9 cellular contexts compared by ENCODE assay signal in genomic region chr2:23480991-23481797, GRCh38.
DNase-seq lines count a peak whose midpoint lies in the region; ATAC-seq, FAIRE-seq and TF ChIP-seq lines count a peak whose summit lies in the region.
"Had no signal": no experiment of that assay in that cellular context is flagged by ENCODE, and none has a peak within 500 bp of the region (broad histone marks: within the 10 kb centered on the region; RNA-seq: fewer than 3 reads in every experiment).

No MANE protein-coding gene starts in this region.

- H2BK5ac ChIP-seq in H1 (ENCODE audit: low read depth, low read length): peak overlapping the region; percentile 63; the same call in 1 of the 2 replicates

- H2BK120ac ChIP-seq in H1 (replicated peaks; ENCODE audit: low read depth, low read length): no peak overlapping the region

- H3K79me2 ChIP-seq in H1 (ENCODE audit: control insufficient read depth in 1 of 2, insufficient read depth in 2 of 2, low read length in 2 of 2): no peaks in the 10 kb centered on the region

- peak; percentile 24 for DNase-seq in AG09309 (ENCODE audit: low read depth)
- peak; percentile 44 for DNase-seq in LHCN-M2 (ENCODE audit: low read depth)
- peak in 1 of 2 experiments; percentile 82 for DNase-seq in H1 (ENCODE audit: low read depth in 1 of 2, low spot score in 2 of 2)
- DNase-seq in myocyte (ENCODE audit: low read depth): peak; percentile 37
- no peak for DNase-seq in natural killer cell
- no peak for DNase-seq in SKM-1 (lab: John Stamatoyannopoulos, UW; ENCODE audit: unreplicated experiment)
- DNase-seq: heart right ventricle had no signal

- no peaks in the 10 kb centered on the region for H4K20me1 ChIP-seq in H1 (replicated peaks in 1 of 2; ENCODE audit: control insufficient read depth in 1 of 2, insufficient read depth in 2 of 2, low read length in 2 of 2)

- TF ChIP-seq POLR2A in H1 (IDR thresholded peaks at IDR 0.05; ENCODE audit: control extremely low read depth in 1 of 2, low read depth in 2 of 2, low read length in 2 of 2): no peak

- WGBS in H1 (ENCODE audit: extremely low coverage in 1 of 2, insufficient coverage in 1 of 2, insufficient read length in 1 of 2, insufficient replicate concordance in 2 of 2, low coverage in 1 of 2, low lambda C conversion rate in 2 of 2, missing lambda C conversion rate in 1 of 2), 2 experiments: 73% methylated on average over 14 of the region's 16 CpGs; no CpG with 5 or more reads in 1 of the 2 experiments

- H2BK15ac ChIP-seq in H1 (ENCODE audit: low read length): no peak overlapping the region

- peaks cover 5 to 30% (median 13%) of the 10 kb centered on the region in 4 experiments for H3K4me1 ChIP-seq in H1 (replicated peaks in 1 of 4; ENCODE audit: control insufficient read depth in 3 of 4, insufficient read depth in 4 of 4, low read length in 3 of 4)

- H3K18ac ChIP-seq in H1 (ENCODE audit: extremely low read depth, low read length): no peak overlapping the region

- no peaks in the 10 kb centered on the region; a peak in 1 of 8 replicates for H3K36me3 ChIP-seq in H1 (ENCODE audit: control insufficient read depth in 2 of 4, insufficient read depth in 4 of 4, low read length in 3 of 4)
- H3K36me3 ChIP-seq: heart right ventricle had no signal

- H4K8ac ChIP-seq in H1 (ENCODE audit: extremely low read depth, insufficient read depth, low read length): no peak overlapping the region

- no peak overlapping the region for H3K14ac ChIP-seq in H1 (ENCODE audit: insufficient read length)

- H3K23ac ChIP-seq in H1 (ENCODE audit: insufficient read length): no peak overlapping the region

- no peaks in the 10 kb centered on the region for H3K23me2 ChIP-seq in H1 (ENCODE audit: low read depth, low read length)

- H3K4me3 ChIP-seq in AG09309 (ENCODE audit: control insufficient read depth, low read depth, low read length) (no peak overlapping the region), H1 (ENCODE audit: extremely low read depth in 1 of 4, insufficient read depth in 2 of 4, low read depth in 3 of 4, low read length in 4 of 4) (no peak overlapping the region)
- H3K4me3 ChIP-seq: heart right ventricle had no signal

- 0 out of 7 replicates have a peak, but pooled peaks cover 0 to 2% (median 0%) of the 10 kb centered on the region in 4 experiments for H3K27me3 ChIP-seq in H1 (replicated peaks in 1 of 4; ENCODE audit: control insufficient read depth in 3 of 4, extremely low read depth in 1 of 4, insufficient read depth in 3 of 4, low read length in 3 of 4)

- peak overlapping the region; percentile 82; the same call in 1 of the 2 replicates for H2AK5ac ChIP-seq in H1 (ENCODE audit: low read depth, low read length)

- no peak overlapping the region for H3K4me2 ChIP-seq in H1 (ENCODE audit: insufficient read depth in 1 of 2, low read depth in 2 of 2, low read length in 2 of 2)

- TF ChIP-seq EP300 in H1 (IDR thresholded peaks at IDR 0.05; ENCODE audit: borderline replicate concordance in 1 of 2, low read depth in 2 of 2, low read length in 2 of 2): no peak

- ATAC-seq in HG03095 (IDR thresholded peaks at IDR 0.05; ENCODE audit: unreplicated experiment) (no peak), GM21390 (IDR thresholded peaks at IDR 0.05; ENCODE audit: unreplicated experiment) (no peak), natural killer cell (no peak)

- no peaks in the 10 kb centered on the region for H3K79me1 ChIP-seq in H1 (ENCODE audit: low read depth, low read length)

- POLR2A ChIA-PET in H1 (lab: Charles Lee; ENCODE audit: partially characterized antibody): interaction anchor here (0.6 to 1.3 kb wide), 3 partner anchors 12 to 45 kb away, joined by 3 to 4 read pairs (median 3); no protein-coding TSS in a partner anchor

- H2BK20ac ChIP-seq in H1 (ENCODE audit: low read length): no peak overlapping the region

- FAIRE-seq in H1 (lab: Jason Lieb, UNC): peak; percentile 88

- no peak overlapping the region for H4K91ac ChIP-seq in H1 (replicated peaks; ENCODE audit: insufficient read length, low read length)

- H3K9me3 Mint-ChIP-seq in natural killer cell: no peaks in the 10 kb centered on the region

- H2AFZ ChIP-seq in H1 (ENCODE audit: low read length): no peak overlapping the region

- H3K9ac ChIP-seq in H1 (replicated peaks in 1 of 4; ENCODE audit: extremely low read depth in 1 of 4, low read depth in 3 of 4, low read length in 3 of 4): no peak overlapping the region

- no peak overlapping the region for H3K4ac ChIP-seq in H1 (replicated peaks; ENCODE audit: insufficient read length, low read depth, low read length)

- no peak overlapping the region for H3K4me3 Mint-ChIP-seq in natural killer cell

- H3K36me3 Mint-ChIP-seq in natural killer cell: no peaks in the 10 kb centered on the region

- no peak overlapping the region; the same call in 1 of the 2 replicates for H3K27ac ChIP-seq in H1 (ENCODE audit: low read depth, low read length)
- H3K27ac ChIP-seq: heart right ventricle had no signal

- H3K9me3 ChIP-seq in H1 (ENCODE audit: insufficient read depth in 2 of 2, low read depth in 1 of 2, low read length in 1 of 2): no peaks in the 10 kb centered on the region
- H3K9me3 ChIP-seq: heart right ventricle had no signal

- H3K27me3 Mint-ChIP-seq in natural killer cell (ENCODE audit: low read depth in 2 of 2): peaks cover 4 to 33% of the 10 kb centered on the region in 2 donors

- H3K56ac ChIP-seq in H1 (replicated peaks; ENCODE audit: insufficient read length, low read depth, low read length): no peak overlapping the region

- H4K5ac ChIP-seq in H1 (ENCODE audit: insufficient read length, low read depth, low read length): no peak overlapping the region

- no peaks in the 10 kb centered on the region for H3K4me1 Mint-ChIP-seq in natural killer cell

- intact Hi-C loops in natural killer cell (cut with micrococcal nuclease): no loop called here

- CTCF ChIA-PET in H1 (lab: Charles Lee; ENCODE audit: partially characterized antibody): interaction anchor here (0.6 to 2.2 kb wide), 5 partner anchors 10 to 143 kb away, joined by 3 to 11 read pairs (median 4); no protein-coding TSS in a partner anchor

- H2BK12ac ChIP-seq in H1 (ENCODE audit: low read depth, low read length): peak overlapping the region; percentile 96; the same call in 1 of the 2 replicates

- TF ChIP-seq CTCF in AG09309 (IDR thresholded peaks at IDR 0.05; ENCODE audit: control insufficient read depth, insufficient read depth, low read depth, low read length, missing control alignments) (no peak), H1 (IDR thresholded peaks at IDR 0.05; ENCODE audit: control extremely low read depth in 1 of 3, insufficient read depth in 1 of 3, low read depth in 1 of 3, low read length in 3 of 3) (no peak), natural killer cell (IDR thresholded peaks at IDR 0.05) (no peak)

- no peak overlapping the region for H3K27ac Mint-ChIP-seq in natural killer cell

- no peak for TF ChIP-seq RAD21 in H1 (IDR thresholded peaks at IDR 0.05 in 1 of 2, conservative IDR thresholded peaks at IDR 0.05 in 1 of 2; ENCODE audit: low read depth in 2 of 2, low read length in 2 of 2)

TF ChIP-seq in H1, 55 proteins besides CTCF, POLR2A, EP300 and RAD21:
- TF ChIP-seq TEAD4 (IDR thresholded peaks at IDR 0.05; ENCODE audit: low read depth, low read length): peak; percentile 62; the same call in 1 of the 2 replicates
- peak; percentile 88 for TF ChIP-seq ATF2 (IDR thresholded peaks at IDR 0.05; ENCODE audit: low read length)
- peak; percentile 90 for TF ChIP-seq JUN (IDR thresholded peaks at IDR 0.05; ENCODE audit: low read depth, low read length)
- no peak for TF ChIP-seq SP2 (IDR thresholded peaks at IDR 0.05; ENCODE audit: low read length)
- TF ChIP-seq CREB1 (IDR thresholded peaks at IDR 0.05): peak; percentile 70
- TF ChIP-seq ASH2L (IDR thresholded peaks at IDR 0.05; ENCODE audit: low read length): peak; percentile 36
- TF ChIP-seq TAF7 (optimal IDR thresholded peaks at IDR 0.05; ENCODE audit: borderline replicate concordance, low read depth, low read length): no peak
- peak; percentile 90 for TF ChIP-seq JUND (IDR thresholded peaks at IDR 0.05; ENCODE audit: low read length)

Comparison
In these comparisons a context has a peak if more than half of its experiments do, and no peak if none do; other contexts are left out.
1. DNase-seq: peak in AG09309 (single experiment), LHCN-M2 (single experiment) and myocyte (single experiment); none in natural killer cell (single experiment) and SKM-1 (single experiment).